In genomic region chr16:87046235-87046634, GRCh38 we compare ENCODE assay signal across 20 cellular contexts.
"Had no signal": no experiment of that assay in that cellular context is flagged by ENCODE, and none has a peak within 500 bp of the region (broad histone marks: within the 10 kb centered on the region; RNA-seq: fewer than 3 reads in every experiment).

No MANE protein-coding gene starts in this region.

- H3K4me1 Mint-ChIP-seq: stimulated activated naive B cell treated with anti-CD40 and anti-IgM and Interleukin-4, amounts not matched to agents 10 μg/mL and 1 μg/mL and 100 μg/mL, for 72 hours had no signal

- H3K36me3 Mint-ChIP-seq: naive thymus-derived CD8-positive, alpha-beta T cell; neural progenitor cell; stimulated activated naive B cell treated with anti-CD40 and anti-IgM and Interleukin-4, amounts not matched to agents 10 μg/mL and 1 μg/mL and 100 μg/mL, for 72 hours had no signal

- H3K27ac ChIP-seq: dorsolateral prefrontal cortex, heart left ventricle, neural progenitor cell, psoas muscle, skin epidermis, stomach, thoracic aorta, transverse colon had no signal

- H3K4me3 Mint-ChIP-seq: naive thymus-derived CD8-positive, alpha-beta T cell; neural progenitor cell; stimulated activated naive B cell treated with anti-CD40 and anti-IgM and Interleukin-4, amounts not matched to agents 10 μg/mL and 1 μg/mL and 100 μg/mL, for 72 hours had no signal

- DNase-seq: cortex of kidney; effector CD8-positive, alpha-beta T cell; heart left ventricle; hippocampal formation; mucosa of descending colon; occipital lobe; psoas muscle; retina; stimulated activated CD4-positive, alpha-beta T cell treated with anti-CD3 and anti-CD28 coated beads, Interleukin-2, amount 100 ng/mL, for 24 hours; stimulated activated CD4-positive, alpha-beta T cell treated with anti-CD3 and anti-CD28 coated beads, Interleukin-4, amount 100 ng/mL, for 4 hours; stimulated activated naive B cell treated with anti-CD40 and anti-IgM and Interleukin-4, amounts not matched to agents 10 μg/mL and 1 μg/mL and 100 μg/mL, for 72 hours; stomach; substantia nigra; transverse colon had no signal

- H3K4me3 ChIP-seq: dorsolateral prefrontal cortex, heart left ventricle, mucosa of descending colon, neural progenitor cell, psoas muscle, skin epidermis, stomach, thoracic aorta, transverse colon had no signal

- FAIRE-seq: frontal cortex had no signal

- H3K9me3 Mint-ChIP-seq: naive thymus-derived CD8-positive, alpha-beta T cell; neural progenitor cell had no signal

- H3K27ac Mint-ChIP-seq: naive thymus-derived CD8-positive, alpha-beta T cell; neural progenitor cell; stimulated activated naive B cell treated with anti-CD40 and anti-IgM and Interleukin-4, amounts not matched to agents 10 μg/mL and 1 μg/mL and 100 μg/mL, for 72 hours had no signal
